In genomic region chr1:54229281-54229891, GRCh38 we compare ENCODE assay signal across 8 cellular contexts. TPM values are rescaled to one million over a fixed set of nuclear protein-coding genes. Genes with fewer than 3 reads are reported as not detected.
A peak's percentile ranks its signal among the peaks of the same experiment; 100 is the strongest.
DNase-seq lines count a peak whose midpoint lies in the region; ATAC-seq lines count a peak whose summit lies in the region.

No MANE protein-coding gene starts in this region.

- peak; percentile 62 for DNase-seq in AG08395 (ENCODE audit: low spot score)
- DNase-seq in LoVo (ENCODE audit: low spot score) = peak; percentile 54
- DNase-seq in activated naive CD4-positive, alpha-beta T cell treated with anti-CD3 and anti-CD28 coated beads, Interleukin-2, amount 10 ng/mL, durations not matched to agents 7 days and 5 days = no peak
- peak; percentile 30 for DNase-seq in mesenchymal stem cell
- DNase-seq in T-helper 9 cell = no peak

- no peaks in the 10 kb centered on the region for H3K27me3 Mint-ChIP-seq in activated naive CD4-positive, alpha-beta T cell treated with anti-CD3 and anti-CD28 coated beads, Interleukin-2, amount 10 ng/mL, durations not matched to agents 7 days and 5 days

- H2AK5ac ChIP-seq in mesenchymal stem cell (ENCODE audit: low read length, severe bottlenecking) = peak overlapping the region; percentile 60

- CTCF ChIA-PET in activated naive CD4-positive, alpha-beta T cell treated with anti-CD3 and anti-CD28 coated beads, Interleukin-2, amount 10 ng/mL, durations not matched to agents 7 days and 5 days (lab: Charles Lee) = interaction anchor here (1.0 kb wide), 1 partner anchor 370 kb away, joined by 3 read pairs; no protein-coding TSS in a partner anchor

- H3K79me1 ChIP-seq in mesenchymal stem cell (replicated peaks; ENCODE audit: low read length, poor library complexity, severe bottlenecking) = no peaks in the 10 kb centered on the region

- H3K4ac ChIP-seq in mesenchymal stem cell (ENCODE audit: low read depth in 1 of 2, low read length in 2 of 2) = peak overlapping the region in 1 of 2 experiments; percentile 10

- no peaks in the 10 kb centered on the region for H3K9me3 ChIP-seq in mesenchymal stem cell (ENCODE audit: control insufficient read depth, low read length)

- peak overlapping the region; percentile 11 for H3K9ac ChIP-seq in mesenchymal stem cell (ENCODE audit: low read length)

- H2BK15ac ChIP-seq in mesenchymal stem cell (ENCODE audit: low read depth, poor library complexity, severe bottlenecking) = no peak overlapping the region

- H3K36me3 ChIP-seq in mesenchymal stem cell (ENCODE audit: control insufficient read depth in 1 of 2, insufficient read depth in 2 of 2, low read depth in 1 of 2, low read length in 2 of 2) = peaks cover 10 to 17% of the 10 kb centered on the region in 2 experiments

- no peak overlapping the region for H3K4me2 ChIP-seq in mesenchymal stem cell (ENCODE audit: low read length, poor library complexity, severe bottlenecking)

- no peak overlapping the region for H2BK120ac ChIP-seq in mesenchymal stem cell (ENCODE audit: low read depth, low read length)

- H2BK12ac ChIP-seq in mesenchymal stem cell (ENCODE audit: low read length in 2 of 2) = peak overlapping the region in 1 of 2 experiments; percentile 73

- H3K23ac ChIP-seq in mesenchymal stem cell (ENCODE audit: low read length in 2 of 2) = no peak overlapping the region

- H3K4me3 ChIP-seq in mesenchymal stem cell (ENCODE audit: insufficient read depth in 1 of 2, low read depth in 1 of 2, low read length in 2 of 2) = no peak overlapping the region

- peaks cover 22% of the 10 kb centered on the region for H3K4me1 Mint-ChIP-seq in activated naive CD4-positive, alpha-beta T cell treated with anti-CD3 and anti-CD28 coated beads, Interleukin-2, amount 10 ng/mL, durations not matched to agents 7 days and 5 days

- no peak overlapping the region for H4K8ac ChIP-seq in mesenchymal stem cell (ENCODE audit: low read length)

- H2AFZ ChIP-seq in mesenchymal stem cell (ENCODE audit: low read depth, low read length) = no peak overlapping the region

- H3K4me3 Mint-ChIP-seq in activated naive CD4-positive, alpha-beta T cell treated with anti-CD3 and anti-CD28 coated beads, Interleukin-2, amount 10 ng/mL, durations not matched to agents 7 days and 5 days = peak overlapping the region; percentile 18

- peaks cover 25% of the 10 kb centered on the region for H3K36me3 Mint-ChIP-seq in activated naive CD4-positive, alpha-beta T cell treated with anti-CD3 and anti-CD28 coated beads, Interleukin-2, amount 10 ng/mL, durations not matched to agents 7 days and 5 days

- H3K4me1 ChIP-seq in mesenchymal stem cell (ENCODE audit: control insufficient read depth, insufficient read depth, low read depth, low read length) = peaks cover 36% of the 10 kb centered on the region

- H3K18ac ChIP-seq in mesenchymal stem cell (ENCODE audit: low read depth in 1 of 2, low read length in 2 of 2) = peak overlapping the region in 1 of 2 experiments; percentile 32

- no peaks in the 10 kb centered on the region for H3K9me3 Mint-ChIP-seq in activated naive CD4-positive, alpha-beta T cell treated with anti-CD3 and anti-CD28 coated beads, Interleukin-2, amount 10 ng/mL, durations not matched to agents 7 days and 5 days

- H3K27ac Mint-ChIP-seq in activated naive CD4-positive, alpha-beta T cell treated with anti-CD3 and anti-CD28 coated beads, Interleukin-2, amount 10 ng/mL, durations not matched to agents 7 days and 5 days = peak overlapping the region; percentile 77

- ATAC-seq in HG02798 (IDR thresholded peaks at IDR 0.05; ENCODE audit: poor library complexity, unreplicated experiment) = no peak
- ATAC-seq in HG03095 (IDR thresholded peaks at IDR 0.05; ENCODE audit: unreplicated experiment) = no peak
- no peak for ATAC-seq in GM21360 (IDR thresholded peaks at IDR 0.05; ENCODE audit: unreplicated experiment)

- no peaks in the 10 kb centered on the region for H3K27me3 ChIP-seq in mesenchymal stem cell (ENCODE audit: control insufficient read depth in 1 of 2, insufficient read depth in 1 of 2, low read length in 2 of 2)

- 43% methylated on average over 7 of the region's 11 CpGs for WGBS in mesenchymal stem cell

- no peak overlapping the region for H3K27ac ChIP-seq in mesenchymal stem cell (ENCODE audit: low read length, poor library complexity, severe bottlenecking)

- peak overlapping the region in 1 of 2 experiments; percentile 59 for H3K14ac ChIP-seq in mesenchymal stem cell (ENCODE audit: low read length in 2 of 2)

- no peak overlapping the region for H2BK5ac ChIP-seq in mesenchymal stem cell (ENCODE audit: low read depth, low read length, poor library complexity, severe bottlenecking)

- peak overlapping the region; percentile 6 for H4K91ac ChIP-seq in mesenchymal stem cell (ENCODE audit: low read length)

RNA-seq across cellular contexts. Expression of gene MRPL37, which starts 29.4 kb away (rescaled TPM):
- 83.1 TPM for polyA plus RNA-seq in mesenchymal stem cell (2013, experiment 1 of 2)
- 84.0 TPM for polyA plus RNA-seq in mesenchymal stem cell (2013, experiment 2 of 2)

RNA-seq across cellular contexts. Expression of gene CYB5RL, which starts 29.6 kb away (rescaled TPM):
- 4.3 TPM for polyA plus RNA-seq in mesenchymal stem cell (2013, experiment 1 of 2)
- polyA plus RNA-seq in mesenchymal stem cell (2013, experiment 2 of 2) = 3.4 TPM

Comparison
In these comparisons a context has a peak if more than half of its experiments do, and no peak if none do; other contexts are left out.
1. DNase-seq: peak in AG08395 (single experiment), LoVo (single experiment) and mesenchymal stem cell (single experiment); none in activated naive CD4-positive, alpha-beta T cell treated with anti-CD3 and anti-CD28 coated beads, Interleukin-2, amount 10 ng/mL, durations not matched to agents 7 days and 5 days (single experiment) and T-helper 9 cell (single experiment).